In genomic region chr1:15755021-15755642, GRCh38 we compare ENCODE assay signal across 21 cellular contexts. TPM values are rescaled to one million over a fixed set of nuclear protein-coding genes. Genes with fewer than 3 reads are reported as not detected.
DNase-seq lines count a peak whose midpoint lies in the region; ATAC-seq, FAIRE-seq and TF ChIP-seq lines count a peak whose summit lies in the region.
"Had no signal": no experiment of that assay in that cellular context is flagged by ENCODE, and none has a peak within 500 bp of the region (broad histone marks: within the 10 kb centered on the region; RNA-seq: fewer than 3 reads in every experiment).

No MANE protein-coding gene starts in this region.

- H3K9ac ChIP-seq in K562 (ENCODE audit: insufficient read depth in 1 of 2, low read depth in 2 of 2, low read length in 2 of 2) = no peak overlapping the region; a peak in 1 of 4 replicates
- H3K9ac ChIP-seq: SK-N-SH had no signal

- H3K4me1 ChIP-seq in HEK293 (ENCODE audit: control insufficient read depth, insufficient read depth, low read length) (0 out of 2 replicates have a peak, but pooled peaks cover 3% of the 10 kb centered on the region), K562 (replicated peaks in 1 of 2; ENCODE audit: control insufficient read depth in 2 of 2, insufficient read depth in 2 of 2, low read length in 2 of 2) (peaks cover 0 to 29% of the 10 kb centered on the region in 2 experiments; a peak in 2 of 5 replicates), thoracic aorta (ENCODE audit: control insufficient read depth in 1 of 2, low read depth in 2 of 2) (peaks cover 21 to 71% of the 10 kb centered on the region in 2 donors)

- H3K9me3 ChIP-seq in HEK293 (ENCODE audit: control insufficient read depth, insufficient read depth, low read depth, low read length) = no peaks in the 10 kb centered on the region
- no peaks in the 10 kb centered on the region for H3K9me3 ChIP-seq in K562 (replicated peaks; ENCODE audit: control insufficient read depth, insufficient read depth, low read depth, low read length)
- no peaks in the 10 kb centered on the region for H3K9me3 ChIP-seq in thoracic aorta
- H3K9me3 ChIP-seq: HAP-1, SK-N-SH had no signal

- H3K4me2 ChIP-seq in K562 (ENCODE audit: insufficient read depth, low read length) = no peak overlapping the region
- H3K4me2 ChIP-seq: SK-N-SH had no signal

- BruUV-seq in K562 (replicated peaks; lab: Mats Ljungman, UMichigan) = no TSS peak

- WGBS in K562 (ENCODE audit: insufficient coverage, low coverage, missing lambda C conversion rate) = 5% methylated on average over 2 of the region's 2 CpGs

- H3K27me3 ChIP-seq in K562 (ENCODE audit: control insufficient read depth in 2 of 2, insufficient read depth in 2 of 2, low read length in 2 of 2) = peaks cover 24 to 44% of the 10 kb centered on the region in 2 experiments; a peak in 4 of 5 replicates
- H3K27me3 ChIP-seq in thoracic aorta (replicated peaks; ENCODE audit: insufficient read depth) = no peaks in the 10 kb centered on the region

- H3K27ac ChIP-seq in HEK293 (ENCODE audit: extremely low read depth, low read depth, low read length) (no peak overlapping the region), K562 (ENCODE audit: extremely low read depth, low read depth, low read length) (no peak overlapping the region), thoracic aorta (peak overlapping the region; percentile 93 to 98)
- H3K27ac ChIP-seq: HL-60 had no signal

- H3K79me2 ChIP-seq in K562 (ENCODE audit: control insufficient read depth, insufficient read depth, low read length) = no peaks in the 10 kb centered on the region

- CTCF ChIA-PET in HEK293 (lab: Yijun Ruan, JAX) (interaction anchor here (0.6 to 1.1 kb wide), 2 partner anchors 9 to 14 kb away, joined by 4 read pairs; no protein-coding TSS in a partner anchor), K562 (lab: Yijun Ruan, JAX; ENCODE audit: low intra/inter-chr PET ratio) (no interaction called here)

- intact Hi-C loops in K562 (cut with micrococcal nuclease) = no loop called here

- no peak for TF ChIP-seq EP300 in K562 (IDR thresholded peaks at IDR 0.05; ENCODE audit: low read length)

- H3K36me3 ChIP-seq in HEK293 (ENCODE audit: control insufficient read depth in 2 of 2, insufficient read depth in 1 of 2, low read length in 2 of 2) (no peaks in the 10 kb centered on the region), K562 (ENCODE audit: control insufficient read depth, insufficient read depth, low read length) (no peaks in the 10 kb centered on the region), thoracic aorta (no peaks in the 10 kb centered on the region)
- H3K36me3 ChIP-seq: HAP-1 had no signal

- peak; percentile 49 for FAIRE-seq in K562 (lab: Jason Lieb, UNC)
- FAIRE-seq: GM19239, HTR-8/SVneo had no signal

- DNase-seq in K562 (ENCODE audit: extremely low read depth in 1 of 4, low spot score in 3 of 4) (no peak), thoracic aorta (ENCODE audit: low spot score) (no peak), ecto neural progenitor cell (ENCODE audit: low spot score) (no peak)
- DNase-seq: ACHN, AML-193, COR-L47, DMS53, NCI-H187, NCI-H226, NCI-H524 treated with DMSO at 0.1 percent for 48 hours, Right ventricle myocardium superior, SK-N-SH had no signal

- H3K9me1 ChIP-seq in K562 (ENCODE audit: control insufficient read depth, insufficient read depth, low read length) = no peaks in the 10 kb centered on the region

- no peak for ATAC-seq in K562
- no peak for ATAC-seq in thoracic aorta (ENCODE audit: insufficient number of reproducible peaks, low FRiP score, low read depth)
- no peak for ATAC-seq in GM21515 (IDR thresholded peaks at IDR 0.05; ENCODE audit: unreplicated experiment)
- ATAC-seq in GM18498 (IDR thresholded peaks at IDR 0.05; ENCODE audit: unreplicated experiment) = no peak
- ATAC-seq: Panc1 had no signal

- TF ChIP-seq RAD21 in K562 (CRISPR knock-in tag; conservative IDR thresholded peaks at IDR 0.05 in 1 of 2, IDR thresholded peaks at IDR 0.05 in 1 of 2) = no peak

- no peak overlapping the region for H2AFZ ChIP-seq in K562 (ENCODE audit: low read depth, low read length)

- H3K4me3 ChIP-seq in HEK293 (ENCODE audit: low read depth, low read length) (no peak overlapping the region), K562 (no peak overlapping the region), thoracic aorta (no peak overlapping the region)
- H3K4me3 ChIP-seq: HAP-1 had no signal

- H4K20me1 ChIP-seq in K562 (replicated peaks; ENCODE audit: control insufficient read depth, insufficient read depth, low read length) = peaks cover 9% of the 10 kb centered on the region

- no peak for TF ChIP-seq CTCF in HEK293 (tag by site-specific recombination; IDR thresholded peaks at IDR 0.05)
- no peak for TF ChIP-seq CTCF in K562 (IDR thresholded peaks at IDR 0.05 in 2 of 3, conservative IDR thresholded peaks at IDR 0.05 in 1 of 3; ENCODE audit: insufficient read depth in 2 of 3, low read depth in 1 of 3, low read length in 3 of 3)
- no peak for TF ChIP-seq CTCF in thoracic aorta (IDR thresholded peaks at IDR 0.05)

- in situ Hi-C loops in K562 (cut with MboI) = no loop called here

- POLR2A ChIA-PET in HEK293 (lab: Yijun Ruan, JAX) = interaction anchor here (1.8 kb wide), 1 partner anchor 11 kb away, joined by 5 read pairs; no protein-coding TSS in a partner anchor
- POLR2A ChIA-PET in K562 (lab: Yijun Ruan, JAX) = interaction anchor here (1.4 kb wide), 1 partner anchor 9 kb away, joined by 6 read pairs; no protein-coding TSS in a partner anchor

- no peak for TF ChIP-seq POLR2A in K562 (conservative IDR thresholded peaks at IDR 0.05)

RNA-seq across cellular contexts. Expression of gene FBLIM1, which starts 3.5 kb away (rescaled TPM):
- 0.16 TPM in 1 of 2 replicates, not detected in the other for total RNA-seq in K562 (2011; cell fraction: chromatin; rRNA removed; ENCODE audit: low replicate concordance)
- total RNA-seq in K562 (2011; cell fraction: nucleolus; rRNA removed) = 0.50 TPM in 1 of 2 replicates, not detected in the other
- 0.31 TPM in 1 of 2 replicates, not detected in the other for total RNA-seq in K562 (2011; cell fraction: nucleoplasm; rRNA removed)
- 0.04 TPM in 1 of 2 replicates, not detected in the other for total RNA-seq in K562 (2014; rRNA removed)
- not detected in 2 replicates for total RNA-seq in K562 (2014; rRNA removed; fragmentation: Illumina TruSeq; extraction: Trizol)
- total RNA-seq in K562 (2015; rRNA removed; fragmentation: Illumina TruSeq; extraction: Trizol) = not detected in 2 replicates
- 0.18 and 0.24 TPM in 2 replicates for total RNA-seq in K562 (2021)
- polyA plus RNA-seq in K562 (2011; rRNA removed) = 0.14 and 0.43 TPM in 2 replicates
- polyA plus RNA-seq in K562 (2011; cell fraction: cytosol; rRNA removed) = 0.09 and 0.63 TPM in 2 replicates
- polyA plus RNA-seq in K562 (2011; cell fraction: nucleus; rRNA removed) = 0.10 and 0.20 TPM in 2 replicates
- polyA plus RNA-seq in K562 (2012) = 0.04 and 0.48 TPM in 2 replicates
- polyA plus RNA-seq in K562 (2014; fragmentation: Illumina TruSeq; extraction: Trizol) = not detected in 2 replicates
- not detected for polyA plus RNA-seq in K562 (2014; fragmentation: Nextera tagmentation; extraction: Ambion mirVana)
- polyA plus RNA-seq in K562 (2014; rRNA removed) = not detected in 2 replicates
- polyA minus RNA-seq in K562 (2011; rRNA and poly(A)+ RNA removed) = 0.11 and 0.27 TPM in 2 replicates
- polyA minus RNA-seq in K562 (2011; cell fraction: cytosol; rRNA and poly(A)+ RNA removed) = not detected in 2 replicates
- 0.56 TPM in 1 of 2 replicates, not detected in the other for polyA minus RNA-seq in K562 (2011; cell fraction: nucleus; rRNA and poly(A)+ RNA removed)
- 100 to 1,000 TPM; 731 to 997 TPM for total RNA-seq in thoracic aorta
- polyA plus RNA-seq: CD14-positive monocyte had no signal

RNA-seq across cellular contexts. Expression of gene TMEM82, which starts 12.8 kb away (rescaled TPM):
- total RNA-seq in K562 (2011; cell fraction: chromatin; rRNA removed; ENCODE audit: low replicate concordance) = not detected in 2 replicates
- total RNA-seq in K562 (2011; cell fraction: nucleolus; rRNA removed) = not detected in 2 replicates
- not detected in 2 replicates for total RNA-seq in K562 (2011; cell fraction: nucleoplasm; rRNA removed)
- total RNA-seq in K562 (2014; rRNA removed) = not detected in 2 replicates
- total RNA-seq in K562 (2014; rRNA removed; fragmentation: Illumina TruSeq; extraction: Trizol) = not detected in 2 replicates
- not detected in 2 replicates for total RNA-seq in K562 (2015; rRNA removed; fragmentation: Illumina TruSeq; extraction: Trizol)
- total RNA-seq in K562 (2021) = not detected in 2 replicates
- polyA plus RNA-seq in K562 (2011; rRNA removed) = not detected in 2 replicates
- not detected in 2 replicates for polyA plus RNA-seq in K562 (2011; cell fraction: cytosol; rRNA removed)
- polyA plus RNA-seq in K562 (2011; cell fraction: nucleus; rRNA removed) = not detected in 2 replicates
- not detected in 2 replicates for polyA plus RNA-seq in K562 (2012)
- polyA plus RNA-seq in K562 (2014; fragmentation: Illumina TruSeq; extraction: Trizol) = not detected in 2 replicates
- not detected for polyA plus RNA-seq in K562 (2014; fragmentation: Nextera tagmentation; extraction: Ambion mirVana)
- not detected in 2 replicates for polyA plus RNA-seq in K562 (2014; rRNA removed)
- not detected in 2 replicates for polyA minus RNA-seq in K562 (2011; rRNA and poly(A)+ RNA removed)
- polyA minus RNA-seq in K562 (2011; cell fraction: cytosol; rRNA and poly(A)+ RNA removed) = not detected in 2 replicates
- not detected in 2 replicates for polyA minus RNA-seq in K562 (2011; cell fraction: nucleus; rRNA and poly(A)+ RNA removed)
- total RNA-seq in thoracic aorta = not detected
- total RNA-seq: Right ventricle myocardium superior had no signal
- polyA plus RNA-seq: CD14-positive monocyte, SK-N-SH had no signal

RNA-seq across cellular contexts. Expression of gene SLC25A34, which starts 19.1 kb away (rescaled TPM):
- 0.86 and 1.9 TPM in 2 replicates for total RNA-seq in K562 (2011; cell fraction: chromatin; rRNA removed; ENCODE audit: low replicate concordance)
- total RNA-seq in K562 (2011; cell fraction: nucleolus; rRNA removed) = 1.1 and 1.8 TPM in 2 replicates
- 1.1 and 1.6 TPM in 2 replicates for total RNA-seq in K562 (2011; cell fraction: nucleoplasm; rRNA removed)
- total RNA-seq in K562 (2014; rRNA removed) (0.41 and 0.78 TPM in 2 replicates), K562 (2014; rRNA removed; fragmentation: Illumina TruSeq; extraction: Trizol) (0.06 and 0.11 TPM in 2 replicates), K562 (2015; rRNA removed; fragmentation: Illumina TruSeq; extraction: Trizol) (0.26 and 0.43 TPM in 2 replicates), K562 (2021) (0.13 and 0.16 TPM in 2 replicates), thoracic aorta (1 to 10 TPM; 2.4 to 7.5 TPM)
- polyA plus RNA-seq in K562 (2011; rRNA removed) (0.24 and 0.31 TPM in 2 replicates), K562 (2014; fragmentation: Illumina TruSeq; extraction: Trizol) (0.16 and 0.21 TPM in 2 replicates), K562 (2014; fragmentation: Nextera tagmentation; extraction: Ambion mirVana) (under 1 TPM; 0.01 to 0.03 TPM), K562 (2014; rRNA removed) (0.22 and 0.57 TPM in 2 replicates)
- polyA plus RNA-seq in K562 (2011; cell fraction: cytosol; rRNA removed) = 0.18 and 0.34 TPM in 2 replicates
- polyA plus RNA-seq in K562 (2011; cell fraction: nucleus; rRNA removed) = 0.94 and 1.9 TPM in 2 replicates
- 0.25 and 0.55 TPM in 2 replicates for polyA plus RNA-seq in K562 (2012)
- 0.12 and 0.35 TPM in 2 replicates for polyA minus RNA-seq in K562 (2011; rRNA and poly(A)+ RNA removed)
- polyA minus RNA-seq in K562 (2011; cell fraction: cytosol; rRNA and poly(A)+ RNA removed) = not detected in 2 replicates
- 0.40 and 0.78 TPM in 2 replicates for polyA minus RNA-seq in K562 (2011; cell fraction: nucleus; rRNA and poly(A)+ RNA removed)

RNA-seq across cellular contexts. Expression of gene UQCRHL, which starts 52.3 kb away (rescaled TPM):
- total RNA-seq in K562 (2011; cell fraction: chromatin; rRNA removed; ENCODE audit: low replicate concordance) = 2.3 and 3.2 TPM in 2 replicates
- total RNA-seq in K562 (2011; cell fraction: nucleolus; rRNA removed) = 2.8 TPM in 2 replicates
- 4.1 and 4.2 TPM in 2 replicates for total RNA-seq in K562 (2011; cell fraction: nucleoplasm; rRNA removed)
- 40.7 and 76.9 TPM in 2 replicates for total RNA-seq in K562 (2014; rRNA removed)
- 41.3 and 45.7 TPM in 2 replicates for total RNA-seq in K562 (2014; rRNA removed; fragmentation: Illumina TruSeq; extraction: Trizol)
- total RNA-seq in K562 (2015; rRNA removed; fragmentation: Illumina TruSeq; extraction: Trizol) = 19.4 and 21.8 TPM in 2 replicates
- total RNA-seq in K562 (2021) = 5.1 and 5.9 TPM in 2 replicates
- 26.3 and 27.6 TPM in 2 replicates for polyA plus RNA-seq in K562 (2011; rRNA removed)
- polyA plus RNA-seq in K562 (2011; cell fraction: cytosol; rRNA removed) = 3.9 and 8.7 TPM in 2 replicates
- polyA plus RNA-seq in K562 (2011; cell fraction: nucleus; rRNA removed) = 2.2 and 6.0 TPM in 2 replicates
- 9.1 and 25.6 TPM in 2 replicates for polyA plus RNA-seq in K562 (2012)
- polyA plus RNA-seq in K562 (2014; fragmentation: Illumina TruSeq; extraction: Trizol) = 17.6 and 18.9 TPM in 2 replicates
- polyA plus RNA-seq in K562 (2014; fragmentation: Nextera tagmentation; extraction: Ambion mirVana) = 10 to 100 TPM; 20.4 to 25.8 TPM
- 13.2 and 27.2 TPM in 2 replicates for polyA plus RNA-seq in K562 (2014; rRNA removed)
- 6.5 and 7.8 TPM in 2 replicates for polyA minus RNA-seq in K562 (2011; rRNA and poly(A)+ RNA removed)
- polyA minus RNA-seq in K562 (2011; cell fraction: cytosol; rRNA and poly(A)+ RNA removed) = 9.1 and 15.2 TPM in 2 replicates
- polyA minus RNA-seq in K562 (2011; cell fraction: nucleus; rRNA and poly(A)+ RNA removed) = 0.67 and 3.4 TPM in 2 replicates
- under 1 TPM; 0.81 to 0.99 TPM for total RNA-seq in thoracic aorta

Comparison
In these comparisons a context has a peak if more than half of its experiments do, and no peak if none do; other contexts are left out.
1. H3K27ac ChIP-seq: peak in thoracic aorta (2 of 2); none in HEK293 (single experiment) and K562 (single experiment).
2. RNA of gene FBLIM1, which starts 3.5 kb away (total RNA-seq): 731 to 997 TPM in thoracic aorta; 0.04 to 0.50 TPM in K562; every median in the first group is over 100 times any median in the second.